ENCODE assay signal across 1 cellular context in the genomic region with DNA sequence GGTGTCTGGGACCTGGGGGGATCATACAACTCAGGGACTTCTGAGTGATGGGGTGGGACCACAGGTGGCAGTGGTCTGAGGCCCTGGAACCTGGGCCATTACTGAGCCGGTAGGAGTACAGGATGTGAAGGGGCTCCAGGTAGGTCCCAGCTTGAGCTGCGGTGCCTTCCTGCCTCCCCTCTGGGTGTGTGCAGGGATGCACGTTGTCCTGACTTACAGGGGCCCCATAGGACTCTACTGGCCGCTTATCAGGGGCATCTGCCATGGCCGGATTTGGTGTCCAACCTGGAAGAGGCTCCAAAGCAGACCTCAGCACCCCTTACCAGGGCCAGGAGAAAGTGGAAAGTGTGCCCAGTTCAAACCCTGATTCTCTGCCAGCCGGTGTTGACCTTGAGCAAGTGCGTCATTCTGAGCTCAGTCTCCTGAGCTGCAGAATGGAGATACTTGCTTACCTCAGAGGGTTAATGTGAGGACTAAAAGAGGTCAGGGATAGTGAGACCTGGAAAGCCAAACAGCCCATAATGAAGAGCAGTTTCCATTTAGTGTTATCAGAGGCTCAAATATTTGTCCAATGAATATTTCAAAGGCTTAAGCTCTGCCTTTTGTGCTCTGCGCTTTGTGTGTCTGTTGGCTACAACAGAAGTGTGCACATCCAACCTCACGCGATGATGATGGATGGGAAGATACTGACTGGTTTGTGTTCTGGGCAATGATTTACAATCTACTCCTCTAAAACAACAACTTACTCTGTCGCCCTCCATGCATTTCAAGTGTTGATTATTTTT.
TF ChIP-seq lines count a peak whose summit lies in the region.

No MANE protein-coding gene starts in this region.

TF ChIP-seq in HepG2, 621 proteins besides CTCF, POLR2A, EP300 and RAD21 (continued from another document):
- TF ChIP-seq ZNF33B (CRISPR knock-in tag; IDR thresholded peaks at IDR 0.05) = 0 out of 2 replicates have a peak, but pooled peaks have one; percentile 68
- TF ChIP-seq IRX3 (CRISPR knock-in tag; IDR thresholded peaks at IDR 0.05; ENCODE audit: borderline replicate concordance, low read depth) = no peak
- peak; percentile 56; the same call in 1 of the 2 replicates for TF ChIP-seq CREB1 (IDR thresholded peaks at IDR 0.05)
- peak; percentile 59; the same call in 1 of the 2 replicates for TF ChIP-seq CREB1 (CRISPR knock-in tag; IDR thresholded peaks at IDR 0.05)
- peak; percentile 81 for TF ChIP-seq KDM1A (CRISPR knock-in tag; IDR thresholded peaks at IDR 0.05)
- TF ChIP-seq JUND (CRISPR knock-in tag; IDR thresholded peaks at IDR 0.05) = peak; percentile 60; the same call in 1 of the 2 replicates
- peak; percentile 86 for TF ChIP-seq TCF7 (IDR thresholded peaks at IDR 0.05; ENCODE audit: low read depth)
- TF ChIP-seq, protein P1, sequence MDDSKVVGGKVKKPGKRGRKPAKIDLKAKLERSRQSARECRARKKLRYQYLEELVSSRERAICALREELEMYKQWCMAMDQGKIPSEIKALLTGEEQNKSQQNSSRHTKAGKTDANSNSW (CRISPR knock-in tag; IDR thresholded peaks at IDR 0.05; ENCODE audit: borderline replicate concordance) = no peak
- peak; percentile 91 for TF ChIP-seq SOX13 (IDR thresholded peaks at IDR 0.05)
- peak in 1 of 2 experiments; percentile 99; a peak in 2 of 4 replicates for TF ChIP-seq SOX13 (CRISPR knock-in tag; conservative IDR thresholded peaks at IDR 0.05 in 1 of 2, IDR thresholded peaks at IDR 0.05 in 1 of 2)
- TF ChIP-seq RERE (CRISPR knock-in tag; IDR thresholded peaks at IDR 0.05; ENCODE audit: low read depth) = peak; percentile 81; the same call in 1 of the 2 replicates
- TF ChIP-seq, protein P2, sequence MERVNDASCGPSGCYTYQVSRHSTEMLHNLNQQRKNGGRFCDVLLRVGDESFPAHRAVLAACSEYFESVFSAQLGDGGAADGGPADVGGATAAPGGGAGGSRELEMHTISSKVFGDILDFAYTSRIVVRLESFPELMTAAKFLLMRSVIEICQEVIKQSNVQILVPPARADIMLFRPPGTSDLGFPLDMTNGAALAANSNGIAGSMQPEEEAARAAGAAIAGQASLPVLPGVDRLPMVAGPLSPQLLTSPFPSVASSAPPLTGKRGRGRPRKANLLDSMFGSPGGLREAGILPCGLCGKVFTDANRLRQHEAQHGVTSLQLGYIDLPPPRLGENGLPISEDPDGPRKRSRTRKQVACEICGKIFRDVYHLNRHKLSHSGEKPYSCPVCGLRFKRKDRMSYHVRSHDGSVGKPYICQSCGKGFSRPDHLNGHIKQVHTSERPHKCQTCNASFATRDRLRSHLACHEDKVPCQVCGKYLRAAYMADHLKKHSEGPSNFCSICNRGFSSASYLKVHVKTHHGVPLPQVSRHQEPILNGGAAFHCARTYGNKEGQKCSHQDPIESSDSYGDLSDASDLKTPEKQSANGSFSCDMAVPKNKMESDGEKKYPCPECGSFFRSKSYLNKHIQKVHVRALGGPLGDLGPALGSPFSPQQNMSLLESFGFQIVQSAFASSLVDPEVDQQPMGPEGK (CRISPR knock-in tag; IDR thresholded peaks at IDR 0.05) = peak; percentile 29; the same call in 1 of the 2 replicates
- TF ChIP-seq, protein P3, sequence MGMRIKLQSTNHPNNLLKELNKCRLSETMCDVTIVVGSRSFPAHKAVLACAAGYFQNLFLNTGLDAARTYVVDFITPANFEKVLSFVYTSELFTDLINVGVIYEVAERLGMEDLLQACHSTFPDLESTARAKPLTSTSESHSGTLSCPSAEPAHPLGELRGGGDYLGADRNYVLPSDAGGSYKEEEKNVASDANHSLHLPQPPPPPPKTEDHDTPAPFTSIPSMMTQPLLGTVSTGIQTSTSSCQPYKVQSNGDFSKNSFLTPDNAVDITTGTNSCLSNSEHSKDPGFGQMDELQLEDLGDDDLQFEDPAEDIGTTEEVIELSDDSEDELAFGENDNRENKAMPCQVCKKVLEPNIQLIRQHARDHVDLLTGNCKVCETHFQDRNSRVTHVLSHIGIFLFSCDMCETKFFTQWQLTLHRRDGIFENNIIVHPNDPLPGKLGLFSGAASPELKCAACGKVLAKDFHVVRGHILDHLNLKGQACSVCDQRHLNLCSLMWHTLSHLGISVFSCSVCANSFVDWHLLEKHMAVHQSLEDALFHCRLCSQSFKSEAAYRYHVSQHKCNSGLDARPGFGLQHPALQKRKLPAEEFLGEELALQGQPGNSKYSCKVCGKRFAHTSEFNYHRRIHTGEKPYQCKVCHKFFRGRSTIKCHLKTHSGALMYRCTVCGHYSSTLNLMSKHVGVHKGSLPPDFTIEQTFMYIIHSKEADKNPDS (CRISPR knock-in tag; IDR thresholded peaks at IDR 0.05) = no peak
- peak; percentile 25; the same call in 1 of the 2 replicates for TF ChIP-seq SIX4 (CRISPR knock-in tag; IDR thresholded peaks at IDR 0.05)
- 0 out of 2 replicates have a peak, but pooled peaks have one; percentile 17 for TF ChIP-seq ZNF710 (CRISPR knock-in tag; IDR thresholded peaks at IDR 0.05; ENCODE audit: borderline replicate concordance)
- TF ChIP-seq TBX2 (CRISPR knock-in tag; IDR thresholded peaks at IDR 0.05; ENCODE audit: borderline replicate concordance) = peak; percentile 33; the same call in 1 of the 2 replicates
